Comparison of ENCODE assay signal across 1 cellular context in the genomic region with DNA sequence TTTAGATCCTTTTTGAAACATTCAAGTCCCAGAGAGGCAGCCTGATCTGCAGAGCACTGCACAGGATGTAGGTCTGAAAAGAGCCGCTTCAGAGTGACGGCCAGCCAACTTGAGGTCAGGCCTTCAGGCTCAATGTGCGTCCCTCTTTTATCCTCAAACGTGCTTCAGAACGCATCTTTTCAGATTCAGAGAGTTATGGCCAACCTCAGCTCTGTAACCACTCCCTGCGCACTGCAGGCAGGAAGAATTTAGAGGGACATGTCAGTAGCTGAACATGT.
TF ChIP-seq lines count a peak whose summit lies in the region.

No MANE protein-coding gene starts in this region.

TF ChIP-seq in IMR-90, 13 proteins besides CTCF, POLR2A, EP300 and RAD21 (continued from another document):
- TF ChIP-seq ELK1 (IDR thresholded peaks at IDR 0.05; ENCODE audit: borderline replicate concordance, low read depth, low read length) (no peak), USF2 (IDR thresholded peaks at IDR 0.05; ENCODE audit: low read depth, low read length) (no peak)
TF ChIP-seq in IMR-90: peak in this region for 0.
